ENCODE assay signal across 7 cellular contexts in genomic region chr16:24539850-24540484, GRCh38. TPM values are rescaled to one million over a fixed set of nuclear protein-coding genes. Genes with fewer than 3 reads are reported as not detected.
A peak's percentile ranks its signal among the peaks of the same experiment; 100 is the strongest.
DNase-seq lines count a peak whose midpoint lies in the region; ATAC-seq, FAIRE-seq and TF ChIP-seq lines count a peak whose summit lies in the region.

No MANE protein-coding gene starts in this region.

- FAIRE-seq in astrocyte (lab: Jason Lieb, UNC) (no peak), small intestine (lab: Jason Lieb, UNC) (no peak)

- WGBS in small intestine, 3 donors: 0% methylated on average over 30 to 60 of the region's 60 CpGs

- H3K4me1 ChIP-seq in RWPE2 (ENCODE audit: insufficient read depth, poor library complexity, severe bottlenecking) (peaks cover 15% of the 10 kb centered on the region), astrocyte (ENCODE audit: insufficient read depth, low read length) (peaks cover 26% of the 10 kb centered on the region), iPS-18a (ENCODE audit: control insufficient read depth, low read depth, low read length) (peaks cover 16% of the 10 kb centered on the region), small intestine (ENCODE audit: control insufficient read depth in 2 of 2, insufficient read depth in 1 of 2, low read depth in 1 of 2, low read length in 1 of 2) (peaks cover 3 to 17% of the 10 kb centered on the region in 2 donors)

- no peak for TF ChIP-seq CTCF in RWPE2 (IDR thresholded peaks at IDR 0.05; ENCODE audit: poor library complexity, severe bottlenecking)
- no peak for TF ChIP-seq CTCF in astrocyte (IDR thresholded peaks at IDR 0.05; ENCODE audit: insufficient read depth, low read depth, low read length)

- H3K27me3 ChIP-seq in RWPE2 (ENCODE audit: insufficient read depth, poor library complexity, severe bottlenecking) (no peaks in the 10 kb centered on the region), astrocyte (ENCODE audit: insufficient read depth, low read length) (no peaks in the 10 kb centered on the region), iPS-18a (ENCODE audit: control insufficient read depth, insufficient read depth, low read length) (no peaks in the 10 kb centered on the region), small intestine (ENCODE audit: control insufficient read depth in 2 of 2, insufficient read depth in 2 of 2, low read length in 2 of 2) (no peaks in the 10 kb centered on the region)

- H3K4me1 Mint-ChIP-seq in astrocyte (ENCODE audit: low read depth, unreplicated experiment): peaks cover 7% of the 10 kb centered on the region

- peaks cover 56% of the 10 kb centered on the region for H3K79me2 ChIP-seq in astrocyte (ENCODE audit: insufficient read depth, low read length)

- no peaks in the 10 kb centered on the region for H3K9me3 Mint-ChIP-seq in astrocyte (ENCODE audit: unreplicated experiment)

- peak overlapping the region; percentile 74 for H3K4me3 ChIP-seq in RWPE2 (ENCODE audit: severe bottlenecking)
- H3K4me3 ChIP-seq in astrocyte (ENCODE audit: insufficient read depth, low read depth, low read length): peak overlapping the region; percentile 96
- peak overlapping the region; percentile 84 for H3K4me3 ChIP-seq in iPS-18a (ENCODE audit: low read length)
- peak overlapping the region; percentile 72 to 80 for H3K4me3 ChIP-seq in small intestine (ENCODE audit: low read depth in 1 of 2, low read length in 2 of 2)

- H2AFZ ChIP-seq in astrocyte (ENCODE audit: low read depth, low read length): no peak overlapping the region

- no peaks in the 10 kb centered on the region for H3K27me3 Mint-ChIP-seq in astrocyte (ENCODE audit: low read depth, unreplicated experiment)

- H3K4me3 Mint-ChIP-seq in astrocyte (ENCODE audit: unreplicated experiment): peak overlapping the region; percentile 100

- H3K9ac ChIP-seq in astrocyte (ENCODE audit: low read length): peak overlapping the region; percentile 95
- H3K9ac ChIP-seq in iPS-18a (ENCODE audit: low read length): peak overlapping the region; percentile 90

- peaks cover 2% of the 10 kb centered on the region for H3K36me3 Mint-ChIP-seq in astrocyte (ENCODE audit: low read depth, unreplicated experiment)

- peak overlapping the region; percentile 96 for H3K27ac Mint-ChIP-seq in astrocyte (ENCODE audit: unreplicated experiment)

- H3K36me3 ChIP-seq in RWPE2 (ENCODE audit: low read depth) (peaks cover 20% of the 10 kb centered on the region), astrocyte (ENCODE audit: insufficient read depth, low read length) (no peaks in the 10 kb centered on the region), iPS-18a (ENCODE audit: control insufficient read depth, low read depth, low read length) (peaks cover 5% of the 10 kb centered on the region), small intestine (ENCODE audit: control insufficient read depth in 2 of 2, insufficient read depth in 2 of 2, low read length in 2 of 2) (no peaks in the 10 kb centered on the region)

- peaks cover 51% of the 10 kb centered on the region for H4K20me1 ChIP-seq in astrocyte (ENCODE audit: insufficient read depth, low read length)

- ATAC-seq in GM18517 (IDR thresholded peaks at IDR 0.05; ENCODE audit: unreplicated experiment): peak; percentile 36
- ATAC-seq in HG02943 (IDR thresholded peaks at IDR 0.05; ENCODE audit: low read depth, unreplicated experiment): peak; percentile 40
- peak; percentile 41 for ATAC-seq in RWPE2 (ENCODE audit: low read depth)

- H3K27ac ChIP-seq in RWPE2 (ENCODE audit: poor library complexity, severe bottlenecking): peak overlapping the region; percentile 76
- peak overlapping the region; percentile 98 for H3K27ac ChIP-seq in astrocyte (ENCODE audit: low read depth, low read length)
- H3K27ac ChIP-seq in iPS-18a (ENCODE audit: low read length): peak overlapping the region; percentile 49
- H3K27ac ChIP-seq in small intestine (ENCODE audit: low read depth in 1 of 2, low read length in 1 of 2): peak overlapping the region; percentile 97 to 99

- peak overlapping the region; percentile 84 for H3K4me2 ChIP-seq in astrocyte (ENCODE audit: low read length)

- H3K9me3 ChIP-seq in RWPE2 (ENCODE audit: severe bottlenecking) (no peaks in the 10 kb centered on the region), astrocyte (ENCODE audit: insufficient read depth, low read depth, low read length) (no peaks in the 10 kb centered on the region), iPS-18a (ENCODE audit: control insufficient read depth, low read depth, low read length) (no peaks in the 10 kb centered on the region), small intestine (ENCODE audit: control insufficient read depth, low read depth) (no peaks in the 10 kb centered on the region)

- DNase-seq in RWPE2 (ENCODE audit: low spot score) (no peak), astrocyte (ENCODE audit: low read depth) (peak; percentile 34), small intestine (peak; percentile 46), cerebellar nuclear complex (lab: John Stamatoyannopoulos, UW) (no peak)

RNA-seq across cellular contexts. Expression of gene RBBP6, which starts 0.6 kb away (rescaled TPM):
- total RNA-seq in astrocyte: 42.3 and 44.8 TPM in 2 replicates
- polyA plus RNA-seq in small intestine: 10 to 100 TPM; 20.7 to 32.4 (median 28.1) TPM

Comparison
In these comparisons a context has a peak if more than half of its experiments do, and no peak if none do; other contexts are left out.
1. DNase-seq: peak in astrocyte (single experiment) and small intestine (single experiment); none in RWPE2 (single experiment) and cerebellar nuclear complex (0 of 2).
2. Peak in every context shown above with its lines, with median percentiles within 50 percentile points of each other: ATAC-seq, H3K27ac ChIP-seq and H3K4me3 ChIP-seq.